ENCODE assay signal across 8 cellular contexts in genomic region chr12:121889661-121890060, GRCh38. TPM values are rescaled to one million over a fixed set of nuclear protein-coding genes. Genes with fewer than 3 reads are reported as not detected.
DNase-seq lines count a peak whose midpoint lies in the region; TF ChIP-seq lines count a peak whose summit lies in the region.
"Not testable (repeated sequence)": the region's sequence is repeated elsewhere in the genome, so short reads cannot be mapped to it uniquely, and the experiment has no call there.
"Had no signal": no experiment of that assay in that cellular context is flagged by ENCODE, and none has a peak within 500 bp of the region (broad histone marks: within the 10 kb centered on the region; RNA-seq: fewer than 3 reads in every experiment).

No MANE protein-coding gene starts in this region.

- H3K4me1 Mint-ChIP-seq in activated CD4-positive, alpha-beta T cell treated with anti-CD3 and anti-CD28 coated beads, Interleukin-2, amount 10 ng/mL, durations not matched to agents 7 days and 5 days, result peaks cover 49% of the 10 kb centered on the region

- H3K9me3 ChIP-seq in breast epithelium, result not testable (repeated sequence)

- peak overlapping the region; percentile 93 for H3K9ac ChIP-seq in mesendoderm (ENCODE audit: low read length)

- H3K23ac ChIP-seq in mesendoderm (ENCODE audit: low read length), result not testable (repeated sequence)

- not testable (repeated sequence) for TF ChIP-seq POLR2A in NB4 (IDR thresholded peaks at IDR 0.05; ENCODE audit: extremely low read depth, insufficient read length); breast epithelium (IDR thresholded peaks at IDR 0.05)

- H3K4me3 ChIP-seq in NB4 (ENCODE audit: low read depth, low read length) (peak overlapping the region; percentile 92), breast epithelium (peak overlapping the region; percentile 69 to 90 (median 86)), fibroblast of villous mesenchyme (ENCODE audit: low read depth, low read length) (peak overlapping the region; percentile 76), mesendoderm (ENCODE audit: low read length) (peak overlapping the region; percentile 1), retinal pigment epithelial cell (ENCODE audit: low read length) (peak overlapping the region; percentile 86)

- not testable (repeated sequence) for H3K18ac ChIP-seq in mesendoderm (ENCODE audit: low read length)

- H3K4me3 Mint-ChIP-seq in activated CD4-positive, alpha-beta T cell treated with anti-CD3 and anti-CD28 coated beads, Interleukin-2, amount 10 ng/mL, durations not matched to agents 7 days and 5 days, result peak overlapping the region; percentile 94

- H3K4ac ChIP-seq in mesendoderm (ENCODE audit: low read depth, low read length), result not testable (repeated sequence)

- H2AK5ac ChIP-seq in mesendoderm (ENCODE audit: low read length), result not testable (repeated sequence)

- H3K4me1 ChIP-seq in breast epithelium, result peaks cover 0 to 15% of the 10 kb centered on the region in 2 donors
- H3K4me1 ChIP-seq in mesendoderm (ENCODE audit: control insufficient read depth, low read depth, low read length), result not testable (repeated sequence)

- peak; percentile 31 for DNase-seq in EL
- peak; percentile 27 for DNase-seq in NB4 (ENCODE audit: low read depth)
- not testable (repeated sequence) for DNase-seq in activated CD4-positive, alpha-beta T cell treated with anti-CD3 and anti-CD28 coated beads, Interleukin-2, amount 10 ng/mL, durations not matched to agents 7 days and 5 days; breast epithelium (ENCODE audit: low spot score in 2 of 2); fibroblast of villous mesenchyme (ENCODE audit: low read depth); mesendoderm; retinal pigment epithelial cell (ENCODE audit: low read depth)

- peak overlapping the region; percentile 43 for H3K4me2 ChIP-seq in mesendoderm (ENCODE audit: low read length)

- peak overlapping the region; percentile 98 for H3K27ac Mint-ChIP-seq in activated CD4-positive, alpha-beta T cell treated with anti-CD3 and anti-CD28 coated beads, Interleukin-2, amount 10 ng/mL, durations not matched to agents 7 days and 5 days

- H3K9me3 Mint-ChIP-seq in activated CD4-positive, alpha-beta T cell treated with anti-CD3 and anti-CD28 coated beads, Interleukin-2, amount 10 ng/mL, durations not matched to agents 7 days and 5 days, result not testable (repeated sequence)

- intact Hi-C loops in breast epithelium (cut with DNase I; ENCODE audit: low total_unique reads), result not testable (repeated sequence)

- not testable (repeated sequence) for TF ChIP-seq CTCF in NB4 (IDR thresholded peaks at IDR 0.05; ENCODE audit: low read depth, low read length); breast epithelium (IDR thresholded peaks at IDR 0.05); fibroblast of villous mesenchyme (IDR thresholded peaks at IDR 0.05; ENCODE audit: insufficient read depth, low read depth, low read length); retinal pigment epithelial cell (conservative IDR thresholded peaks at IDR 0.05; ENCODE audit: low read depth, low read length)

- H4K8ac ChIP-seq in mesendoderm (ENCODE audit: low read depth, low read length), result not testable (repeated sequence)

- not testable (repeated sequence) for H2BK120ac ChIP-seq in mesendoderm (ENCODE audit: low read depth, low read length)

- not testable (repeated sequence) for H4K5ac ChIP-seq in mesendoderm (ENCODE audit: low read length)

- no CpG with 5 or more reads among the region's 6 CpGs for WGBS in mesendoderm (ENCODE audit: extremely low coverage, insufficient coverage, low lambda C conversion rate)

- H3K79me1 ChIP-seq in mesendoderm (ENCODE audit: low read length), result not testable (repeated sequence)

- CTCF ChIA-PET in activated CD4-positive, alpha-beta T cell treated with anti-CD3 and anti-CD28 coated beads, Interleukin-2, amount 10 ng/mL, durations not matched to agents 7 days and 5 days (lab: Charles Lee), result interaction anchor here (0.6 to 3.5 kb wide), 7 partner anchors 13 to 716 kb away, joined by 3 to 32 read pairs (median 5); partner anchors contain the start of gene RHOF

- POLR2A ChIA-PET in activated CD4-positive, alpha-beta T cell treated with anti-CD3 and anti-CD28 coated beads, Interleukin-2, amount 10 ng/mL, durations not matched to agents 7 days and 5 days (lab: Charles Lee), result not testable (repeated sequence)

- peak overlapping the region; percentile 11 for H3K56ac ChIP-seq in mesendoderm (ENCODE audit: low read length)

- not testable (repeated sequence) for H3K27me3 ChIP-seq in breast epithelium; mesendoderm (ENCODE audit: insufficient read depth, low read length, poor library complexity)

- H2BK15ac ChIP-seq in mesendoderm (replicated peaks; ENCODE audit: low read depth), result not testable (repeated sequence)

- H2BK5ac ChIP-seq in mesendoderm (ENCODE audit: low read length), result not testable (repeated sequence)

- H3K36me3 ChIP-seq in breast epithelium; mesendoderm (ENCODE audit: control insufficient read depth, insufficient read depth, low read length): not testable (repeated sequence)

- not testable (repeated sequence) for H3K79me2 ChIP-seq in mesendoderm (ENCODE audit: control insufficient read depth, insufficient read depth, low read length)

- H3K27me3 Mint-ChIP-seq in activated CD4-positive, alpha-beta T cell treated with anti-CD3 and anti-CD28 coated beads, Interleukin-2, amount 10 ng/mL, durations not matched to agents 7 days and 5 days, result not testable (repeated sequence)

- not testable (repeated sequence) for H3K27ac ChIP-seq in breast epithelium; mesendoderm (ENCODE audit: low read depth, low read length)

- H3K36me3 Mint-ChIP-seq in activated CD4-positive, alpha-beta T cell treated with anti-CD3 and anti-CD28 coated beads, Interleukin-2, amount 10 ng/mL, durations not matched to agents 7 days and 5 days (ENCODE audit: low read depth), result peaks cover 15% of the 10 kb centered on the region

RNA-seq across cellular contexts. Expression of gene PSMD9, which starts 1.1 kb away (rescaled TPM):
- total RNA-seq in activated CD4-positive, alpha-beta T cell treated with anti-CD3 and anti-CD28 coated beads, Interleukin-2, amount 10 ng/mL, durations not matched to agents 7 days and 5 days, result 10 to 100 TPM; 60.0 to 62.0 TPM
- 10 to 100 TPM; 34.7 to 65.3 (median 37.9) TPM for total RNA-seq in breast epithelium
- 28.9 and 35.1 TPM in 2 replicates for total RNA-seq in fibroblast of villous mesenchyme
- 34.3 TPM for polyA plus RNA-seq in mesendoderm (2013, experiment 1 of 2)
- 32.3 TPM for polyA plus RNA-seq in mesendoderm (2013, experiment 2 of 2)

RNA-seq across cellular contexts. Expression of gene CFAP251, which starts 28.7 kb away (rescaled TPM):
- total RNA-seq in activated CD4-positive, alpha-beta T cell treated with anti-CD3 and anti-CD28 coated beads, Interleukin-2, amount 10 ng/mL, durations not matched to agents 7 days and 5 days, result under 1 TPM; 0.30 to 0.52 TPM
- total RNA-seq in breast epithelium (1 to 10 TPM; 4.8 to 8.2 (median 6.7) TPM), fibroblast of villous mesenchyme (6.8 and 8.2 TPM in 2 replicates)
- 2.6 TPM for polyA plus RNA-seq in mesendoderm (2013, experiment 1 of 2)
- polyA plus RNA-seq in mesendoderm (2013, experiment 2 of 2), result 3.0 TPM

RNA-seq across cellular contexts. Expression of gene HPD, which starts 31.0 kb away (rescaled TPM):
- not detected for total RNA-seq in activated CD4-positive, alpha-beta T cell treated with anti-CD3 and anti-CD28 coated beads, Interleukin-2, amount 10 ng/mL, durations not matched to agents 7 days and 5 days
- 1 to 10 TPM in 1 of 3 donors, under 1 TPM in 1, not detected in 1; 0.64 to 1.6 TPM for total RNA-seq in breast epithelium
- not detected in 2 replicates for total RNA-seq in fibroblast of villous mesenchyme
- polyA plus RNA-seq in mesendoderm (2013, experiment 1 of 2), result 0.46 TPM
- polyA plus RNA-seq in mesendoderm (2013, experiment 2 of 2), result 0.42 TPM
- total RNA-seq: pulmonary artery endothelial cell had no signal

Comparison
In these comparisons a context has a peak if more than half of its experiments do, and no peak if none do; other contexts are left out.
1. H3K4me3 ChIP-seq: peak in every context shown above with its lines; median percentile 92 in NB4; 86 in breast epithelium; 86 in retinal pigment epithelial cell; 76 in fibroblast of villous mesenchyme; 1 in mesendoderm.